ENCODE assay signal across 1 cellular context in genomic region chr20:47318596-47319516, GRCh38.
A peak's percentile ranks its signal among the peaks of the same experiment; 100 is the strongest.
TF ChIP-seq lines count a peak whose summit lies in the region.

No MANE protein-coding gene starts in this region.

TF ChIP-seq in HepG2, 621 proteins besides CTCF, POLR2A, EP300 and RAD21 (continued from another document and continues in another):
- TF ChIP-seq, protein P1, sequence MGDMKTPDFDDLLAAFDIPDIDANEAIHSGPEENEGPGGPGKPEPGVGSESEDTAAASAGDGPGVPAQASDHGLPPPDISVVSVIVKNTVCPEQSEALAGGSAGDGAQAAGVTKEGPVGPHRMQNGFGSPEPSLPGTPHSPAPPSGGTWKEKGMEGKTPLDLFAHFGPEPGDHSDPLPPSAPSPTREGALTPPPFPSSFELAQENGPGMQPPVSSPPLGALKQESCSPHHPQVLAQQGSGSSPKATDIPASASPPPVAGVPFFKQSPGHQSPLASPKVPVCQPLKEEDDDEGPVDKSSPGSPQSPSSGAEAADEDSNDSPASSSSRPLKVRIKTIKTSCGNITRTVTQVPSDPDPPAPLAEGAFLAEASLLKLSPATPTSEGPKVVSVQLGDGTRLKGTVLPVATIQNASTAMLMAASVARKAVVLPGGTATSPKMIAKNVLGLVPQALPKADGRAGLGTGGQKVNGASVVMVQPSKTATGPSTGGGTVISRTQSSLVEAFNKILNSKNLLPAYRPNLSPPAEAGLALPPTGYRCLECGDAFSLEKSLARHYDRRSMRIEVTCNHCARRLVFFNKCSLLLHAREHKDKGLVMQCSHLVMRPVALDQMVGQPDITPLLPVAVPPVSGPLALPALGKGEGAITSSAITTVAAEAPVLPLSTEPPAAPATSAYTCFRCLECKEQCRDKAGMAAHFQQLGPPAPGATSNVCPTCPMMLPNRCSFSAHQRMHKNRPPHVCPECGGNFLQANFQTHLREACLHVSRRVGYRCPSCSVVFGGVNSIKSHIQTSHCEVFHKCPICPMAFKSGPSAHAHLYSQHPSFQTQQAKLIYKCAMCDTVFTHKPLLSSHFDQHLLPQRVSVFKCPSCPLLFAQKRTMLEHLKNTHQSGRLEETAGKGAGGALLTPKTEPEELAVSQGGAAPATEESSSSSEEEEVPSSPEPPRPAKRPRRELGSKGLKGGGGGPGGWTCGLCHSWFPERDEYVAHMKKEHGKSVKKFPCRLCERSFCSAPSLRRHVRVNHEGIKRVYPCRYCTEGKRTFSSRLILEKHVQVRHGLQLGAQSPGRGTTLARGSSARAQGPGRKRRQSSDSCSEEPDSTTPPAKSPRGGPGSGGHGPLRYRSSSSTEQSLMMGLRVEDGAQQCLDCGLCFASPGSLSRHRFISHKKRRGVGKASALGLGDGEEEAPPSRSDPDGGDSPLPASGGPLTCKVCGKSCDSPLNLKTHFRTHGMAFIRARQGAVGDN (CRISPR knock-in tag; IDR thresholded peaks at IDR 0.05), result peak; percentile 89
- 0 out of 2 replicates have a peak, but pooled peaks have one; percentile 26 for TF ChIP-seq SIN3A (IDR thresholded peaks at IDR 0.05; ENCODE audit: borderline replicate concordance, low read depth, low read length)
- TF ChIP-seq, protein P2, sequence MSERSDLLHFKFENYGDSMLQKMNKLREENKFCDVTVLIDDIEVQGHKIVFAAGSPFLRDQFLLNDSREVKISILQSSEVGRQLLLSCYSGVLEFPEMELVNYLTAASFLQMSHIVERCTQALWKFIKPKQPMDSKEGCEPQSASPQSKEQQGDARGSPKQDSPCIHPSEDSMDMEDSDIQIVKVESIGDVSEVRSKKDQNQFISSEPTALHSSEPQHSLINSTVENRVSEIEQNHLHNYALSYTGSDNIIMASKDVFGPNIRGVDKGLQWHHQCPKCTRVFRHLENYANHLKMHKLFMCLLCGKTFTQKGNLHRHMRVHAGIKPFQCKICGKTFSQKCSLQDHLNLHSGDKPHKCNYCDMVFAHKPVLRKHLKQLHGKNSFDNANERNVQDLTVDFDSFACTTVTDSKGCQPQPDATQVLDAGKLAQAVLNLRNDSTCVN (CRISPR knock-in tag; IDR thresholded peaks at IDR 0.05; ENCODE audit: borderline replicate concordance), result 0 out of 2 replicates have a peak, but pooled peaks have one; percentile 27
- TF ChIP-seq ZNF879 (CRISPR knock-in tag; IDR thresholded peaks at IDR 0.05), result no peak
- TF ChIP-seq, protein P3, sequence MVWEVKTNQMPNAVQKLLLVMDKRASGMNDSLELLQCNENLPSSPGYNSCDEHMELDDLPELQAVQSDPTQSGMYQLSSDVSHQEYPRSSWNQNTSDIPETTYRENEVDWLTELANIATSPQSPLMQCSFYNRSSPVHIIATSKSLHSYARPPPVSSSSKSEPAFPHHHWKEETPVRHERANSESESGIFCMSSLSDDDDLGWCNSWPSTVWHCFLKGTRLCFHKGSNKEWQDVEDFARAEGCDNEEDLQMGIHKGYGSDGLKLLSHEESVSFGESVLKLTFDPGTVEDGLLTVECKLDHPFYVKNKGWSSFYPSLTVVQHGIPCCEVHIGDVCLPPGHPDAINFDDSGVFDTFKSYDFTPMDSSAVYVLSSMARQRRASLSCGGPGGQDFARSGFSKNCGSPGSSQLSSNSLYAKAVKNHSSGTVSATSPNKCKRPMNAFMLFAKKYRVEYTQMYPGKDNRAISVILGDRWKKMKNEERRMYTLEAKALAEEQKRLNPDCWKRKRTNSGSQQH (CRISPR knock-in tag; IDR thresholded peaks at IDR 0.05; ENCODE audit: low read depth), result no peak
- no peak for TF ChIP-seq ZMAT3 (CRISPR knock-in tag; conservative IDR thresholded peaks at IDR 0.05)
- peak in 1 of 2 experiments; percentile 7; a peak in 1 of 4 replicates for TF ChIP-seq HMGXB4 (CRISPR knock-in tag; IDR thresholded peaks at IDR 0.05; ENCODE audit: borderline replicate concordance in 1 of 2, low read depth in 1 of 2)
- TF ChIP-seq, protein P4, sequence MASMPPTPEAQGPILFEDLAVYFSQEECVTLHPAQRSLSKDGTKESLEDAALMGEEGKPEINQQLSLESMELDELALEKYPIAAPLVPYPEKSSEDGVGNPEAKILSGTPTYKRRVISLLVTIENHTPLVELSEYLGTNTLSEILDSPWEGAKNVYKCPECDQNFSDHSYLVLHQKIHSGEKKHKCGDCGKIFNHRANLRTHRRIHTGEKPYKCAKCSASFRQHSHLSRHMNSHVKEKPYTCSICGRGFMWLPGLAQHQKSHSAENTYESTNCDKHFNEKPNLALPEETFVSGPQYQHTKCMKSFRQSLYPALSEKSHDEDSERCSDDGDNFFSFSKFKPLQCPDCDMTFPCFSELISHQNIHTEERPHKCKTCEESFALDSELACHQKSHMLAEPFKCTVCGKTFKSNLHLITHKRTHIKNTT (CRISPR knock-in tag; IDR thresholded peaks at IDR 0.05), result no peak
- no peak for TF ChIP-seq HNRNPH1 (optimal IDR thresholded peaks at IDR 0.05; ENCODE audit: low read depth, low read length)
- TF ChIP-seq ZKSCAN1 (IDR thresholded peaks at IDR 0.05; ENCODE audit: low read length), result no peak
- TF ChIP-seq MYC (CRISPR knock-in tag; IDR thresholded peaks at IDR 0.05; ENCODE audit: borderline replicate concordance), result peak; percentile 1; the same call in 1 of the 2 replicates
- TF ChIP-seq BCLAF1 (IDR thresholded peaks at IDR 0.05), result no peak
- no peak for TF ChIP-seq SCMH1 (CRISPR knock-in tag; IDR thresholded peaks at IDR 0.05; ENCODE audit: borderline replicate concordance)
- peak; percentile 7; the same call in 1 of the 2 replicates for TF ChIP-seq RCOR2 (CRISPR knock-in tag; IDR thresholded peaks at IDR 0.05)
- TF ChIP-seq ZNF451 (CRISPR knock-in tag; IDR thresholded peaks at IDR 0.05), result 0 out of 2 replicates have a peak, but pooled peaks have one; percentile 6
- TF ChIP-seq JUN (CRISPR knock-in tag; IDR thresholded peaks at IDR 0.05), result no peak
- TF ChIP-seq MYNN (CRISPR knock-in tag; IDR thresholded peaks at IDR 0.05; ENCODE audit: low read depth), result no peak
- no peak for TF ChIP-seq AKNA (CRISPR knock-in tag; IDR thresholded peaks at IDR 0.05; ENCODE audit: borderline replicate concordance)
- peak; percentile 47; the same call in 1 of the 2 replicates for TF ChIP-seq ELF1 (CRISPR knock-in tag; IDR thresholded peaks at IDR 0.05)
- no peak for TF ChIP-seq RFXANK (CRISPR knock-in tag; IDR thresholded peaks at IDR 0.05)
- no peak for TF ChIP-seq HNRNPLL (IDR thresholded peaks at IDR 0.05; ENCODE audit: low read depth, low read length, poor library complexity, severe bottlenecking)
- no peak for TF ChIP-seq ZNF672 (CRISPR knock-in tag; IDR thresholded peaks at IDR 0.05)
- no peak for TF ChIP-seq STAT5B (CRISPR knock-in tag; IDR thresholded peaks at IDR 0.05)
- TF ChIP-seq, protein P5, sequence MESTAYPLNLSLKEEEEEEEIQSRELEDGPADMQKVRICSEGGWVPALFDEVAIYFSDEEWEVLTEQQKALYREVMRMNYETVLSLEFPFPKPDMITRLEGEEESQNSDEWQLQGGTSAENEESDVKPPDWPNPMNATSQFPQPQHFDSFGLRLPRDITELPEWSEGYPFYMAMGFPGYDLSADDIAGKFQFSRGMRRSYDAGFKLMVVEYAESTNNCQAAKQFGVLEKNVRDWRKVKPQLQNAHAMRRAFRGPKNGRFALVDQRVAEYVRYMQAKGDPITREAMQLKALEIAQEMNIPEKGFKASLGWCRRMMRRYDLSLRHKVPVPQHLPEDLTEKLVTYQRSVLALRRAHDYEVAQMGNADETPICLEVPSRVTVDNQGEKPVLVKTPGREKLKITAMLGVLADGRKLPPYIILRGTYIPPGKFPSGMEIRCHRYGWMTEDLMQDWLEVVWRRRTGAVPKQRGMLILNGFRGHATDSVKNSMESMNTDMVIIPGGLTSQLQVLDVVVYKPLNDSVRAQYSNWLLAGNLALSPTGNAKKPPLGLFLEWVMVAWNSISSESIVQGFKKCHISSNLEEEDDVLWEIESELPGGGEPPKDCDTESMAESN (CRISPR knock-in tag; conservative IDR thresholded peaks at IDR 0.05), result 0 out of 2 replicates have a peak, but pooled peaks have one; percentile 11
- TF ChIP-seq THYN1 (CRISPR knock-in tag; IDR thresholded peaks at IDR 0.05; ENCODE audit: borderline replicate concordance, low read depth), result no peak
- TF ChIP-seq, protein P6, sequence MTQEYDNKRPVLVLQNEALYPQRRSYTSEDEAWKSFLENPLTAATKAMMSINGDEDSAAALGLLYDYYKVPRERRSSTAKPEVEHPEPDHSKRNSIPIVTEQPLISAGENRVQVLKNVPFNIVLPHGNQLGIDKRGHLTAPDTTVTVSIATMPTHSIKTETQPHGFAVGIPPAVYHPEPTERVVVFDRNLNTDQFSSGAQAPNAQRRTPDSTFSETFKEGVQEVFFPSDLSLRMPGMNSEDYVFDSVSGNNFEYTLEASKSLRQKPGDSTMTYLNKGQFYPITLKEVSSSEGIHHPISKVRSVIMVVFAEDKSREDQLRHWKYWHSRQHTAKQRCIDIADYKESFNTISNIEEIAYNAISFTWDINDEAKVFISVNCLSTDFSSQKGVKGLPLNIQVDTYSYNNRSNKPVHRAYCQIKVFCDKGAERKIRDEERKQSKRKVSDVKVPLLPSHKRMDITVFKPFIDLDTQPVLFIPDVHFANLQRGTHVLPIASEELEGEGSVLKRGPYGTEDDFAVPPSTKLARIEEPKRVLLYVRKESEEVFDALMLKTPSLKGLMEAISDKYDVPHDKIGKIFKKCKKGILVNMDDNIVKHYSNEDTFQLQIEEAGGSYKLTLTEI (CRISPR knock-in tag; conservative IDR thresholded peaks at IDR 0.05), result no peak
- no peak for TF ChIP-seq TAF15 (IDR thresholded peaks at IDR 0.05; ENCODE audit: low read depth, low read length, poor library complexity, severe bottlenecking)
- TF ChIP-seq, protein P7, sequence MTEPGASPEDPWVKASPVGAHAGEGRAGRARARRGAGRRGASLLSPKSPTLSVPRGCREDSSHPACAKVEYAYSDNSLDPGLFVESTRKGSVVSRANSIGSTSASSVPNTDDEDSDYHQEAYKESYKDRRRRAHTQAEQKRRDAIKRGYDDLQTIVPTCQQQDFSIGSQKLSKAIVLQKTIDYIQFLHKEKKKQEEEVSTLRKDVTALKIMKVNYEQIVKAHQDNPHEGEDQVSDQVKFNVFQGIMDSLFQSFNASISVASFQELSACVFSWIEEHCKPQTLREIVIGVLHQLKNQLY (CRISPR knock-in tag; IDR thresholded peaks at IDR 0.05), result no peak
